1 cellular context compared by ENCODE assay signal in genomic region chr4:7594013-7594412, GRCh38.
TF ChIP-seq lines count a peak whose summit lies in the region.

No MANE protein-coding gene starts in this region.

TF ChIP-seq in HCT116, 20 proteins besides CTCF, POLR2A, EP300 and RAD21 (continued from another document):
- no peak for TF ChIP-seq ZBTB33 (IDR thresholded peaks at IDR 0.05; ENCODE audit: extremely low read depth, insufficient replicate concordance, low read length)
